9 cellular contexts compared by ENCODE assay signal in the genomic region with DNA sequence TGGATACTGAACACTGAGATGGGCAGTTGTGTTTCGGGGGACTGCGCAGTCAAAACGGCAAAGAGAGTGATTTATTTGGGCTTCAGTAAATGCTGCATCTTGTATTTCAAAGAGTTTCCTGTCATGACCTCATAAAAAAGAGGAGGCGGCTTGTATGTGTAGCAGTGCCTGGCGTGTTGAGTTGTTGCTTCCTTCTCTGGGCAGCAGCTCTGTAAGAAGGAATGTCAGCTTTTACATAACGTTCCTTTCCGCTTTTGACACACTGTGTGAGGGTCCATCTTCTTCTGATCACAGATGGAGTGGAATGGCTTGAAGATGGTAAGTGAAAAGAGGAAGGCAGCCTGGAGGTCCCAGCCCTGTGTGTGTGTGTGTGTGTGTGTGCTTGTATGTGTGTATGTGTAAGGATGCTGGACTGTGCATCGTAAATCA. TPM values are rescaled to one million over a fixed set of nuclear protein-coding genes. Genes with fewer than 3 reads are reported as not detected.
DNase-seq lines count a peak whose midpoint lies in the region; ATAC-seq and TF ChIP-seq lines count a peak whose summit lies in the region.
"Had no signal": no experiment of that assay in that cellular context is flagged by ENCODE, and none has a peak within 500 bp of the region (broad histone marks: within the 10 kb centered on the region; RNA-seq: fewer than 3 reads in every experiment).

No MANE protein-coding gene starts in this region.

- no peaks in the 10 kb centered on the region for H3K36me3 ChIP-seq in neural progenitor cell
- H3K36me3 ChIP-seq in gastrocnemius medialis: no peaks in the 10 kb centered on the region

- H3K27ac Mint-ChIP-seq in activated T-helper 17 cell treated with anti-CD3 and anti-CD28 coated beads, Interleukin-2, amount 50 U/mL, for 72 hours: no peak overlapping the region
- H3K27ac Mint-ChIP-seq in neural progenitor cell: peak overlapping the region; percentile 73

- no peaks in the 10 kb centered on the region for H3K36me3 Mint-ChIP-seq in activated T-helper 17 cell treated with anti-CD3 and anti-CD28 coated beads, Interleukin-2, amount 50 U/mL, for 72 hours (ENCODE audit: low read depth)
- no peaks in the 10 kb centered on the region for H3K36me3 Mint-ChIP-seq in neural progenitor cell

- peaks cover 62% of the 10 kb centered on the region for H3K27me3 Mint-ChIP-seq in activated T-helper 17 cell treated with anti-CD3 and anti-CD28 coated beads, Interleukin-2, amount 50 U/mL, for 72 hours
- H3K27me3 Mint-ChIP-seq in neural progenitor cell (ENCODE audit: insufficient read depth, low read depth): peaks cover 2% of the 10 kb centered on the region

- H3K9me3 Mint-ChIP-seq in activated T-helper 17 cell treated with anti-CD3 and anti-CD28 coated beads, Interleukin-2, amount 50 U/mL, for 72 hours: no peaks in the 10 kb centered on the region
- no peaks in the 10 kb centered on the region for H3K9me3 Mint-ChIP-seq in neural progenitor cell

- no peak overlapping the region for H3K9ac ChIP-seq in neural progenitor cell

- peak overlapping the region; percentile 29 for H3K4me3 Mint-ChIP-seq in activated T-helper 17 cell treated with anti-CD3 and anti-CD28 coated beads, Interleukin-2, amount 50 U/mL, for 72 hours
- peak overlapping the region; percentile 72 for H3K4me3 Mint-ChIP-seq in neural progenitor cell

- DNase-seq in NCI-H2029 (lab: John Stamatoyannopoulos, UW) (peak; percentile 95), neural progenitor cell (ENCODE audit: low spot score) (no peak), gastrocnemius medialis (no peak), GOT3 (lab: John Stamatoyannopoulos, UW) (no peak)
- DNase-seq in stimulated activated CD4-positive, alpha-beta T cell treated with anti-CD3 and anti-CD28 coated beads, Interleukin-4, amount 100 ng/mL, for 1 hour: no peak
- DNase-seq: dermis blood vessel endothelial cell had no signal

- TF ChIP-seq POLR2A in gastrocnemius medialis (IDR thresholded peaks at IDR 0.05): no peak

- H3K27ac ChIP-seq in neural progenitor cell (no peak overlapping the region), gastrocnemius medialis (no peak overlapping the region)

- TF ChIP-seq CTCF in neural progenitor cell (IDR thresholded peaks at IDR 0.05) (no peak), gastrocnemius medialis (IDR thresholded peaks at IDR 0.05 in 4 of 5, conservative IDR thresholded peaks at IDR 0.05 in 1 of 5) (no peak)

- H3F3A ChIP-seq in neural progenitor cell (ENCODE audit: low read depth): no peaks in the 10 kb centered on the region

- in situ Hi-C loops in gastrocnemius medialis (cut with MboI; ENCODE audit: low sequenced_read_pairs in 4 of 4): no loop called here

- no peaks in the 10 kb centered on the region for H4K20me1 ChIP-seq in neural progenitor cell (ENCODE audit: low read depth)

- no peaks in the 10 kb centered on the region for H3K79me2 ChIP-seq in neural progenitor cell (ENCODE audit: low read depth)

- H2AFZ ChIP-seq in neural progenitor cell (replicated peaks): no peak overlapping the region

- H3K4me3 ChIP-seq in GM08714 (ENCODE audit: low read length): peak overlapping the region; percentile 47; the same call in 1 of the 2 replicates
- no peak overlapping the region for H3K4me3 ChIP-seq in neural progenitor cell
- H3K4me3 ChIP-seq in gastrocnemius medialis: no peak overlapping the region

- H3K4me1 Mint-ChIP-seq in activated T-helper 17 cell treated with anti-CD3 and anti-CD28 coated beads, Interleukin-2, amount 50 U/mL, for 72 hours: no peaks in the 10 kb centered on the region
- peaks cover 45% of the 10 kb centered on the region for H3K4me1 Mint-ChIP-seq in neural progenitor cell

- H3K4me1 ChIP-seq in neural progenitor cell (no peaks in the 10 kb centered on the region), gastrocnemius medialis (no peaks in the 10 kb centered on the region)

- ATAC-seq in activated T-helper 17 cell treated with anti-CD3 and anti-CD28 coated beads, Interleukin-2, amount 50 U/mL, for 72 hours (replicated peaks): no peak
- ATAC-seq in gastrocnemius medialis (no peak), HG03378 (IDR thresholded peaks at IDR 0.05; ENCODE audit: unreplicated experiment) (no peak)

- no peak overlapping the region for H3K4me2 ChIP-seq in neural progenitor cell

- H3K27me3 ChIP-seq in neural progenitor cell (no peaks in the 10 kb centered on the region), gastrocnemius medialis (peaks cover 17 to 41% (median 40%) of the 10 kb centered on the region in 3 donors)

- intact Hi-C loops in gastrocnemius medialis (cut with DNase I; ENCODE audit: low total_unique reads): no loop called here

- H3K9me3 ChIP-seq in neural progenitor cell (ENCODE audit: low read depth) (peaks cover 33% of the 10 kb centered on the region), gastrocnemius medialis (no peaks in the 10 kb centered on the region)

RNA-seq across cellular contexts. Expression of a gene that starts 0.9 kb away (rescaled TPM):
- not detected for total RNA-seq in activated T-helper 17 cell treated with anti-CD3 and anti-CD28 coated beads, Interleukin-2, amount 50 U/mL, for 72 hours
- total RNA-seq in neural progenitor cell (ENCODE audit: low replicate concordance) (0.12 TPM in 1 of 2 replicates, not detected in the other), gastrocnemius medialis (not detected)
- total RNA-seq: dermis blood vessel endothelial cell had no signal
